In the genomic region with DNA sequence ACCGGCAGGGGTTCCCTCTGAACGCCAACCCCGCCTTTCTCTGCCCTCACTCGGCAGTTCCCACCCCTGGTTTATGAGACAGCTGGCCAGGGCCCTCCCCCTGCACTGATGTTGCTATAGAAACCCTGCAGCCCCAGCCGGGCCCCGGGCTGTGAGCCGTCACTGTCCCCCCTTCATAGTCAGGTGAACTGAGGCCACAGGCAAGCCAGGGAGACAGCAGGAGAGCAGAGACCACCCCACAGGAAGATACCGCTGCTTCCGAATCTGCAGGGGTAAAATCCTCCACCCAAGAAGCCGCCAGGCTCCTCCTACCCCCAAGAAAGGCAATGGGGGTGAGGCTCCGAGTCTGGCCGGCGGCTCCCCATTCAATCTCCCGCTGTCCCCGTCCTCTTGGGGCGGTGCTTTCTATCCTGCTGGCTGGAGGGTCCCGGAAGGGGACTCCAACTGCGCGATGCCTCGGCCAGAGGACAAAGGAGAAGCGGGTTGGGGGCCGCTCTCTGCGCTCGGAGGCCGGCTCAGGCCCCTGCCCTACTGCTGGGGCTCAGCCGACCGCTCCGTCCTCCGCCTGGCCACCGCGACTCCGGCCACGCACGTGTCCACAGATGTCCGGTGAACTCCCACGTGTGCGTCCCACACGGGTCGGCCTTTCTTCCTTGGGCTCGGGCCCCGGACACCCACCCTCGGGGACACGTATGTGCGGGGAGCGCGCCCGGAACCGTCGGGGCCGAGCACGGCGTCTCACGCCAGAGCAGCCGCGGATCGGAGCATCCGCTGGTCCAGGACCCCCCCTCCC, we compare ENCODE assay signal across 8 cellular contexts. TPM values are rescaled to one million over a fixed set of nuclear protein-coding genes. Genes with fewer than 3 reads are reported as not detected.
DNase-seq lines count a peak whose midpoint lies in the region; ATAC-seq and TF ChIP-seq lines count a peak whose summit lies in the region.

No MANE protein-coding gene starts in this region.

- H3K27me3 ChIP-seq in right atrium auricular region (no peaks in the 10 kb centered on the region), psoas muscle (ENCODE audit: insufficient read depth in 3 of 3, low read length in 2 of 3) (peaks cover 0 to 15% (median 8%) of the 10 kb centered on the region in 3 donors)

- H3K4me1 ChIP-seq in right atrium auricular region = peaks cover 0 to 37% of the 10 kb centered on the region in 2 donors
- peaks cover 21% of the 10 kb centered on the region for H3K4me1 ChIP-seq in psoas muscle

- CTCF ChIA-PET in GM10248 (lab: Yijun Ruan, JAX) = interaction anchor here (1.0 to 2.4 kb wide), 6 partner anchors 11 to 102 kb away, joined by 3 to 12 read pairs (median 4); a partner anchor contains a TSS

- ATAC-seq in HG02763 (IDR thresholded peaks at IDR 0.05; ENCODE audit: unreplicated experiment) (peak; percentile 33), psoas muscle (peak; percentile 29 to 40 (median 34))

- no peak for TF ChIP-seq CTCF in GM10248 (IDR thresholded peaks at IDR 0.05; ENCODE audit: control extremely low read depth, extremely low read depth, low read depth, missing control alignments)
- TF ChIP-seq CTCF in right atrium auricular region (IDR thresholded peaks at IDR 0.05) = no peak
- no peak for TF ChIP-seq CTCF in psoas muscle (IDR thresholded peaks at IDR 0.05)

- H3K4me3 ChIP-seq in right atrium auricular region (peak overlapping the region; percentile 59 to 68), psoas muscle (peak overlapping the region; percentile 74)

- POLR2A ChIA-PET in GM10248 (lab: Yijun Ruan, JAX) = interaction anchor here (0.6 to 1.2 kb wide), 4 partner anchors 13 to 585 kb away, joined by 3 to 5 read pairs (median 4); a partner anchor contains a TSS

- WGBS in psoas muscle, 3 donors = 2 to 3% (median 2%) methylated on average over 49 to 57 of the region's 57 CpGs

- DNase-seq in GM10248 (ENCODE audit: extremely low spot score) = peak; percentile 85
- peak; percentile 56 for DNase-seq in NCI-H1436 treated with DMSO at 0.1 percent for 48 hours (lab: John Stamatoyannopoulos, UW)
- DNase-seq in T-helper 1 cell = peak; percentile 66 to 80 (median 69)
- DNase-seq in amniotic epithelial cell (ENCODE audit: low read depth) = peak; percentile 70
- DNase-seq in right atrium auricular region (ENCODE audit: low spot score) = peak; percentile 78
- DNase-seq in psoas muscle = peak; percentile 73 to 80
- DNase-seq in OCI-M2 (lab: John Stamatoyannopoulos, UW; ENCODE audit: unreplicated experiment) = no peak

- no peaks in the 10 kb centered on the region for H3K9me3 ChIP-seq in right atrium auricular region
- H3K9me3 ChIP-seq in psoas muscle = no peaks in the 10 kb centered on the region

- H3K36me3 ChIP-seq in right atrium auricular region (no peaks in the 10 kb centered on the region), psoas muscle (ENCODE audit: insufficient read depth in 1 of 2, low read depth in 1 of 2) (peaks cover 0 to 35% of the 10 kb centered on the region in 2 donors)

- H3K27ac ChIP-seq in right atrium auricular region (peak overlapping the region; percentile 69 to 86), psoas muscle (peak overlapping the region; percentile 25)

- intact Hi-C loops in psoas muscle (cut with DNase I) = no loop called here

RNA-seq across cellular contexts. Expression of a gene that starts 0.6 kb away (rescaled TPM):
- total RNA-seq in right atrium auricular region = 1 to 10 TPM; 2.7 to 5.6 TPM
- 1 to 10 TPM; 1.5 to 2.9 (median 2.2) TPM for total RNA-seq in psoas muscle
- 1 to 10 TPM in 1 of 3 donors, under 1 TPM in 2; 0.49 to 4.3 (median 0.56) TPM for polyA plus RNA-seq in psoas muscle

RNA-seq across cellular contexts. Expression of a gene that starts 7.5 kb away (rescaled TPM):
- total RNA-seq in right atrium auricular region (10 to 100 TPM in 1 of 2 donors, 1 to 10 TPM in 1; 6.0 to 12.1 TPM), psoas muscle (10 to 100 TPM in 3 of 4 donors, 1 to 10 TPM in 1; 8.7 to 13.8 (median 10.4) TPM)
- polyA plus RNA-seq in psoas muscle = 10 to 100 TPM in 2 of 3 donors, 1 to 10 TPM in 1; 9.4 to 16.2 (median 10.9) TPM

RNA-seq across cellular contexts. Expression of a gene that starts 7.6 kb away (rescaled TPM):
- total RNA-seq in right atrium auricular region (1 to 10 TPM in 1 of 2 donors, not detected in 1; 1.1 TPM), psoas muscle (under 1 TPM in 1 of 4 donors, not detected in 3; 0.22 TPM)
- polyA plus RNA-seq in psoas muscle = under 1 TPM; 0.09 to 0.33 (median 0.11) TPM

RNA-seq across cellular contexts. Expression of a gene that starts 12.3 kb away (rescaled TPM):
- 100 to 1,000 TPM; 145 to 384 TPM for total RNA-seq in right atrium auricular region
- total RNA-seq in psoas muscle = 1,000 to 10,000 TPM; 1,082 to 1,565 (median 1,354) TPM
- polyA plus RNA-seq in psoas muscle = 1,000 to 10,000 TPM in 1 of 3 donors, 100 to 1,000 TPM in 2; 779 to 1,781 (median 798) TPM

RNA-seq across cellular contexts. Expression of a gene that starts 20.2 kb away (rescaled TPM):
- total RNA-seq in right atrium auricular region = 10 to 100 TPM; 13.3 to 29.8 TPM
- 10 to 100 TPM; 13.6 to 32.6 (median 22.2) TPM for total RNA-seq in psoas muscle
- 10 to 100 TPM; 11.0 to 20.9 (median 17.7) TPM for polyA plus RNA-seq in psoas muscle
